ENCODE assay signal across 8 cellular contexts in genomic region chr1:47507921-47508894, GRCh38.
DNase-seq lines count a peak whose midpoint lies in the region; ATAC-seq, FAIRE-seq and TF ChIP-seq lines count a peak whose summit lies in the region.

No MANE protein-coding gene starts in this region.

- H3K27ac ChIP-seq in pancreas: no peak overlapping the region

- FAIRE-seq in pancreas (lab: Jason Lieb, UNC): no peak

- H3K9me3 ChIP-seq in pancreas: no peaks in the 10 kb centered on the region

- no peaks in the 10 kb centered on the region for H3K27me3 ChIP-seq in pancreas

- H3K9me3 Mint-ChIP-seq in activated CD4-positive, alpha-beta T cell treated with anti-CD3 and anti-CD28 coated beads, Interleukin-2, amount 10 ng/mL, durations not matched to agents 24 days and 14 days: no peaks in the 10 kb centered on the region

- no peaks in the 10 kb centered on the region for H3K36me3 Mint-ChIP-seq in activated CD4-positive, alpha-beta T cell treated with anti-CD3 and anti-CD28 coated beads, Interleukin-2, amount 10 ng/mL, durations not matched to agents 24 days and 14 days (ENCODE audit: low read depth)

- peaks cover 0 to 5% (median 0%) of the 10 kb centered on the region in 3 donors for H3K4me1 ChIP-seq in pancreas

- H3K36me3 ChIP-seq in pancreas: no peaks in the 10 kb centered on the region

- peaks cover 70% of the 10 kb centered on the region for H3K27me3 Mint-ChIP-seq in activated CD4-positive, alpha-beta T cell treated with anti-CD3 and anti-CD28 coated beads, Interleukin-2, amount 10 ng/mL, durations not matched to agents 24 days and 14 days

- peak; percentile 66 to 84 (median 74) for ATAC-seq in pancreas
- ATAC-seq in HG03354 (IDR thresholded peaks at IDR 0.05; ENCODE audit: poor library complexity, severe bottlenecking, unreplicated experiment): no peak

- WGBS in pancreas, 2 donors: 1 to 2% methylated on average over 78 to 82 of the region's 82 CpGs

- TF ChIP-seq CTCF in foreskin fibroblast (IDR thresholded peaks at IDR 0.05; ENCODE audit: low read depth, low read length): no peak
- TF ChIP-seq CTCF in pancreas (IDR thresholded peaks at IDR 0.05): no peak

- H3K27ac Mint-ChIP-seq in activated CD4-positive, alpha-beta T cell treated with anti-CD3 and anti-CD28 coated beads, Interleukin-2, amount 10 ng/mL, durations not matched to agents 24 days and 14 days: no peak overlapping the region

- peak; percentile 47 for DNase-seq in activated naive CD4-positive, alpha-beta T cell treated with Interleukin-2 at 50 U/mL for 16 hours
- DNase-seq in activated naive CD4-positive, alpha-beta T cell (lab: John Stamatoyannopoulos, UW): no peak
- DNase-seq in activated CD4-positive, alpha-beta T cell treated with anti-CD3 and anti-CD28 coated beads, Interleukin-2, amount 10 ng/mL, durations not matched to agents 24 days and 14 days: peak; percentile 57
- DNase-seq in foreskin fibroblast: peak; percentile 8 to 18
- peak; percentile 8 to 75 (median 34) for DNase-seq in pancreas
- DNase-seq in NCI-H446 treated with DMSO at 0.1 percent for 48 hours (lab: John Stamatoyannopoulos, UW): no peak
- no peak for DNase-seq in NCI-H1694 (lab: John Stamatoyannopoulos, UW)

- peak overlapping the region; percentile 59 for H3K4me3 Mint-ChIP-seq in activated CD4-positive, alpha-beta T cell treated with anti-CD3 and anti-CD28 coated beads, Interleukin-2, amount 10 ng/mL, durations not matched to agents 24 days and 14 days

- peak overlapping the region; percentile 29 to 37 for H3K4me3 ChIP-seq in foreskin fibroblast (ENCODE audit: low read depth in 1 of 2, low read length in 2 of 2)
- H3K4me3 ChIP-seq in pancreas: peak overlapping the region; percentile 31 to 59 (median 41)

- intact Hi-C loops in activated CD4-positive, alpha-beta T cell treated with anti-CD3 and anti-CD28 coated beads, Interleukin-2, amount 10 ng/mL, durations not matched to agents 24 days and 14 days (cut with micrococcal nuclease): loop anchor here (5.0 kb wide), 1 partner anchor 71 kb away; the partner anchor contains the start of gene FOXD2
- intact Hi-C loops in pancreas (cut with DNase I): no loop called here

- H3K4me1 Mint-ChIP-seq in activated CD4-positive, alpha-beta T cell treated with anti-CD3 and anti-CD28 coated beads, Interleukin-2, amount 10 ng/mL, durations not matched to agents 24 days and 14 days: peaks cover 2% of the 10 kb centered on the region

Comparison
In these comparisons a context has a peak if more than half of its experiments do, and no peak if none do; other contexts are left out.
1. DNase-seq: peak in activated naive CD4-positive, alpha-beta T cell treated with Interleukin-2 at 50 U/mL for 16 hours (single experiment), activated CD4-positive, alpha-beta T cell treated with anti-CD3 and anti-CD28 coated beads, Interleukin-2, amount 10 ng/mL, durations not matched to agents 24 days and 14 days (single experiment), foreskin fibroblast (2 of 2) and pancreas (6 of 6); none in activated naive CD4-positive, alpha-beta T cell (0 of 4), NCI-H446 treated with DMSO at 0.1 percent for 48 hours (single experiment) and NCI-H1694 (single experiment).